Comparison of ENCODE assay signal across 8 cellular contexts in genomic region chr3:46065294-46065705, GRCh38. TPM values are rescaled to one million over a fixed set of nuclear protein-coding genes. Genes with fewer than 3 reads are reported as not detected.
DNase-seq lines count a peak whose midpoint lies in the region; ATAC-seq and TF ChIP-seq lines count a peak whose summit lies in the region.

No MANE protein-coding gene starts in this region.

- ATAC-seq in central memory CD8-positive, alpha-beta T cell (replicated peaks; ENCODE audit: extremely low read depth, poor library complexity, severe bottlenecking), result peak; percentile 91
- ATAC-seq in GM21528 (IDR thresholded peaks at IDR 0.05; ENCODE audit: low FRiP score, unreplicated experiment), result no peak

- H3K27me3 ChIP-seq in sigmoid colon, result no peaks in the 10 kb centered on the region

- intact Hi-C loops in Calu3 (cut with micrococcal nuclease; ENCODE audit: unreplicated experiment) (no loop called here), sigmoid colon (cut with DNase I) (no loop called here)

- no peak overlapping the region for H3K27ac ChIP-seq in sigmoid colon

- no peak for TF ChIP-seq RAD21 in Ishikawa (IDR thresholded peaks at IDR 0.05; ENCODE audit: low read depth)

- CTCF ChIA-PET in Calu3 (lab: Charles Lee), result interaction anchor here (0.6 to 1.4 kb wide), 4 partner anchors 14 to 554 kb away, joined by 3 to 6 read pairs (median 4); no protein-coding TSS in a partner anchor

- WGBS in sigmoid colon, 2 donors, result 9 to 13% methylated on average over 6 of the region's 6 CpGs

- H3K9me3 Mint-ChIP-seq in Calu3 (ENCODE audit: low read depth, unreplicated experiment), result no peaks in the 10 kb centered on the region
- no peaks in the 10 kb centered on the region for H3K9me3 Mint-ChIP-seq in central memory CD8-positive, alpha-beta T cell
- H3K9me3 Mint-ChIP-seq in chondrocyte (ENCODE audit: low read depth), result no peaks in the 10 kb centered on the region

- H3K27me3 Mint-ChIP-seq in Calu3 (ENCODE audit: unreplicated experiment) (peaks cover 63% of the 10 kb centered on the region), chondrocyte (ENCODE audit: low read depth) (peaks cover 35% of the 10 kb centered on the region)
- no peaks in the 10 kb centered on the region for H3K27me3 Mint-ChIP-seq in central memory CD8-positive, alpha-beta T cell

- no peaks in the 10 kb centered on the region for H3K36me3 ChIP-seq in sigmoid colon

- H3K4me1 Mint-ChIP-seq in Calu3 (ENCODE audit: low read depth, unreplicated experiment), result peaks cover 13% of the 10 kb centered on the region
- H3K4me1 Mint-ChIP-seq in central memory CD8-positive, alpha-beta T cell, result peaks cover 69% of the 10 kb centered on the region
- H3K4me1 Mint-ChIP-seq in chondrocyte (ENCODE audit: low read depth), result peaks cover 15% of the 10 kb centered on the region

- no peaks in the 10 kb centered on the region for H3K9me3 ChIP-seq in sigmoid colon

- TF ChIP-seq EP300 in Ishikawa (IDR thresholded peaks at IDR 0.05; ENCODE audit: borderline replicate concordance), result no peak
- no peak for TF ChIP-seq EP300 in sigmoid colon (IDR thresholded peaks at IDR 0.05)

- H3K4me3 Mint-ChIP-seq in Calu3 (ENCODE audit: low read depth, unreplicated experiment) (no peak overlapping the region), chondrocyte (ENCODE audit: unreplicated experiment) (no peak overlapping the region)
- peak overlapping the region; percentile 55 for H3K4me3 Mint-ChIP-seq in central memory CD8-positive, alpha-beta T cell

- DNase-seq in Calu3 (peak; percentile 65), T1000 (lab: John Stamatoyannopoulos, UW) (peak; percentile 44), chondrocyte (ENCODE audit: low spot score) (no peak), sigmoid colon (no peak)
- DNase-seq in central memory CD8-positive, alpha-beta T cell (ENCODE audit: low spot score in 2 of 2), result peak; percentile 56 to 84
- peak; percentile 75 for DNase-seq in stimulated activated CD4-positive, alpha-beta T cell treated with anti-CD3 and anti-CD28 coated beads, Interleukin-4, amount 100 ng/mL, for 1 hour

- TF ChIP-seq CTCF in Calu3 (IDR thresholded peaks at IDR 0.05; ENCODE audit: unreplicated experiment) (no peak), chondrocyte (IDR thresholded peaks at IDR 0.05) (no peak), sigmoid colon (IDR thresholded peaks at IDR 0.05) (no peak)

- H3K27ac Mint-ChIP-seq in Calu3 (ENCODE audit: unreplicated experiment) (no peak overlapping the region), chondrocyte (ENCODE audit: unreplicated experiment) (no peak overlapping the region)
- H3K27ac Mint-ChIP-seq in central memory CD8-positive, alpha-beta T cell (ENCODE audit: low read depth), result peak overlapping the region; percentile 53

- no TSS peak for BruUV-seq in Calu3 (replicated peaks; lab: Mats Ljungman, UMichigan)

- peaks cover 0 to 10% (median 6%) of the 10 kb centered on the region in 4 donors for H3K4me1 ChIP-seq in sigmoid colon

- H3K4me3 ChIP-seq in sigmoid colon, result no peak overlapping the region

- no peak for TF ChIP-seq POLR2A in sigmoid colon (IDR thresholded peaks at IDR 0.05)

- H3K36me3 Mint-ChIP-seq in Calu3 (ENCODE audit: insufficient read depth, unreplicated experiment) (no peaks in the 10 kb centered on the region), chondrocyte (ENCODE audit: low read depth) (no peaks in the 10 kb centered on the region)
- H3K36me3 Mint-ChIP-seq in central memory CD8-positive, alpha-beta T cell (ENCODE audit: insufficient read depth), result peaks cover 7% of the 10 kb centered on the region

TF ChIP-seq in Ishikawa, 13 proteins besides CTCF, POLR2A, EP300 and RAD21:
- TF ChIP-seq ZBTB7A (IDR thresholded peaks at IDR 0.05; ENCODE audit: low read depth) (no peak), NFIC (IDR thresholded peaks at IDR 0.05) (peak; percentile 58)

RNA-seq across cellular contexts. Expression of gene XCR1, which starts 38.0 kb away (rescaled TPM):
- total RNA-seq in Calu3 (2022) (not detected in 2 replicates), chondrocyte (not detected in 3 replicates), sigmoid colon (under 1 TPM in 1 of 4 donors, not detected in 3; under 0.01 TPM)
- 1 to 10 TPM in 1 of 3 donors, not detected in 2; 3.5 TPM for polyA plus RNA-seq in sigmoid colon

Comparison
In these comparisons a context has a peak if more than half of its experiments do, and no peak if none do; other contexts are left out.
1. DNase-seq: peak in Calu3 (single experiment), T1000 (single experiment), central memory CD8-positive, alpha-beta T cell (2 of 2) and stimulated activated CD4-positive, alpha-beta T cell treated with anti-CD3 and anti-CD28 coated beads, Interleukin-4, amount 100 ng/mL, for 1 hour (single experiment); none in chondrocyte (single experiment) and sigmoid colon (single experiment).